ENCODE assay signal across 2 cellular contexts in the genomic region with DNA sequence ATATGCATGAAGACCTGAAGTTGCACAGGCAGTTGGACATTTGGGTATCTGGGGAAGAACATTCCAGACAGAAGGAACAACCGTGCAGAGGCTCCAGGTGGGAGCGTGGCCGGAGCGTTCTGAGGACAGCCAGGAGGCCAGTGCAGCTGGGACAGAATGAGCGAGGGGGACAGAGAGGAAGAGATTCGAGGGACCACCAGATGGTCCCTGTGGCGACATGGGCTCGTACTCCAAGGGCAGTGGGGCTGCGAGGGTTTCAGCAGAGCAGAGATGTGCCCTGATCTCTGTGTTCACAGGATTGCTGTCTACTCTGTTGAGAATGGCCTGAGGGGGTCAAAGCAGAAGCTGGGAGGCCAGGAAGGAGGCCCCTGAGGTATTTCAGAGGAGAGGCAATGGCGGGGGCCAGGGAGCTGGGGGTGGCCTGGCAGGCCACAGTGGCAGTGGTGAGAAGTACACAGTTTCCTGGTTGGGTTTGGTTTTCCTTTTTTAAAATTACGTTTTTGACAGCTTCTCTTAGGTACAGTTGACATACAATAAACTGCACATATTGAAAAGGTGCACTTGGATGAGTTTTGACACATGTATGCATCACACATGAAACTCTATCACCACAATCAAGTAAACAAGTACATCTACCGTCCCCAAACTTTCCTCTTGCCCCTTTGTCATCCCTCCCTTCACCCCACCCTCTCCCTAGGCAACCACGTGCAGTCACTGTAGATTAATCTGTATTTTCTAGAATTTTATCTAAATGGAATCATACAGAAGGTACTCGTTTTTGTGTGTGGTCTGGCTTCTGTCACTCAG.
TF ChIP-seq lines count a peak whose summit lies in the region.

No MANE protein-coding gene starts in this region.

TF ChIP-seq in SK-N-SH, 30 proteins besides CTCF, POLR2A, EP300 and RAD21 (continued from another document):
- TF ChIP-seq, protein P1, sequence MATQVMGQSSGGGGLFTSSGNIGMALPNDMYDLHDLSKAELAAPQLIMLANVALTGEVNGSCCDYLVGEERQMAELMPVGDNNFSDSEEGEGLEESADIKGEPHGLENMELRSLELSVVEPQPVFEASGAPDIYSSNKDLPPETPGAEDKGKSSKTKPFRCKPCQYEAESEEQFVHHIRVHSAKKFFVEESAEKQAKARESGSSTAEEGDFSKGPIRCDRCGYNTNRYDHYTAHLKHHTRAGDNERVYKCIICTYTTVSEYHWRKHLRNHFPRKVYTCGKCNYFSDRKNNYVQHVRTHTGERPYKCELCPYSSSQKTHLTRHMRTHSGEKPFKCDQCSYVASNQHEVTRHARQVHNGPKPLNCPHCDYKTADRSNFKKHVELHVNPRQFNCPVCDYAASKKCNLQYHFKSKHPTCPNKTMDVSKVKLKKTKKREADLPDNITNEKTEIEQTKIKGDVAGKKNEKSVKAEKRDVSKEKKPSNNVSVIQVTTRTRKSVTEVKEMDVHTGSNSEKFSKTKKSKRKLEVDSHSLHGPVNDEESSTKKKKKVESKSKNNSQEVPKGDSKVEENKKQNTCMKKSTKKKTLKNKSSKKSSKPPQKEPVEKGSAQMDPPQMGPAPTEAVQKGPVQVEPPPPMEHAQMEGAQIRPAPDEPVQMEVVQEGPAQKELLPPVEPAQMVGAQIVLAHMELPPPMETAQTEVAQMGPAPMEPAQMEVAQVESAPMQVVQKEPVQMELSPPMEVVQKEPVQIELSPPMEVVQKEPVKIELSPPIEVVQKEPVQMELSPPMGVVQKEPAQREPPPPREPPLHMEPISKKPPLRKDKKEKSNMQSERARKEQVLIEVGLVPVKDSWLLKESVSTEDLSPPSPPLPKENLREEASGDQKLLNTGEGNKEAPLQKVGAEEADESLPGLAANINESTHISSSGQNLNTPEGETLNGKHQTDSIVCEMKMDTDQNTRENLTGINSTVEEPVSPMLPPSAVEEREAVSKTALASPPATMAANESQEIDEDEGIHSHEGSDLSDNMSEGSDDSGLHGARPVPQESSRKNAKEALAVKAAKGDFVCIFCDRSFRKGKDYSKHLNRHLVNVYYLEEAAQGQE (IDR thresholded peaks at IDR 0.05; ENCODE audit: low read depth, low read length), result no peak
- no peak for TF ChIP-seq FOXJ3 (CRISPR knock-in tag; IDR thresholded peaks at IDR 0.05)

TF ChIP-seq in SK-N-SH treated with all-trans-retinoic acid at 6 μM for 48 hours, 23 proteins besides CTCF, POLR2A, EP300 and RAD21 (continued from another document):
- TF ChIP-seq, protein P2, sequence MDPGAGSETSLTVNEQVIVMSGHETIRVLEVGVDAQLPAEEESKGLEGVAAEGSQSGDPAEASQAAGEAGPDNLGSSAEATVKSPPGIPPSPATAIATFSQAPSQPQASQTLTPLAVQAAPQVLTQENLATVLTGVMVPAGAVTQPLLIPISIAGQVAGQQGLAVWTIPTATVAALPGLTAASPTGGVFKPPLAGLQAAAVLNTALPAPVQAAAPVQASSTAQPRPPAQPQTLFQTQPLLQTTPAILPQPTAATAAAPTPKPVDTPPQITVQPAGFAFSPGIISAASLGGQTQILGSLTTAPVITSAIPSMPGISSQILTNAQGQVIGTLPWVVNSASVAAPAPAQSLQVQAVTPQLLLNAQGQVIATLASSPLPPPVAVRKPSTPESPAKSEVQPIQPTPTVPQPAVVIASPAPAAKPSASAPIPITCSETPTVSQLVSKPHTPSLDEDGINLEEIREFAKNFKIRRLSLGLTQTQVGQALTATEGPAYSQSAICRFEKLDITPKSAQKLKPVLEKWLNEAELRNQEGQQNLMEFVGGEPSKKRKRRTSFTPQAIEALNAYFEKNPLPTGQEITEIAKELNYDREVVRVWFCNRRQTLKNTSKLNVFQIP (CRISPR knock-in tag; IDR thresholded peaks at IDR 0.05; ENCODE audit: borderline replicate concordance, low read depth), result no peak
- no peak for TF ChIP-seq ISL1 (CRISPR knock-in tag; IDR thresholded peaks at IDR 0.05)
- TF ChIP-seq OSR1 (CRISPR knock-in tag; IDR thresholded peaks at IDR 0.05), result no peak
- TF ChIP-seq PPARA (CRISPR knock-in tag; IDR thresholded peaks at IDR 0.05; ENCODE audit: borderline replicate concordance), result no peak
TF ChIP-seq in SK-N-SH treated with all-trans-retinoic acid at 6 μM for 48 hours: peak in this region for 0.
